Comparison of ENCODE assay signal across 21 cellular contexts in the genomic region with DNA sequence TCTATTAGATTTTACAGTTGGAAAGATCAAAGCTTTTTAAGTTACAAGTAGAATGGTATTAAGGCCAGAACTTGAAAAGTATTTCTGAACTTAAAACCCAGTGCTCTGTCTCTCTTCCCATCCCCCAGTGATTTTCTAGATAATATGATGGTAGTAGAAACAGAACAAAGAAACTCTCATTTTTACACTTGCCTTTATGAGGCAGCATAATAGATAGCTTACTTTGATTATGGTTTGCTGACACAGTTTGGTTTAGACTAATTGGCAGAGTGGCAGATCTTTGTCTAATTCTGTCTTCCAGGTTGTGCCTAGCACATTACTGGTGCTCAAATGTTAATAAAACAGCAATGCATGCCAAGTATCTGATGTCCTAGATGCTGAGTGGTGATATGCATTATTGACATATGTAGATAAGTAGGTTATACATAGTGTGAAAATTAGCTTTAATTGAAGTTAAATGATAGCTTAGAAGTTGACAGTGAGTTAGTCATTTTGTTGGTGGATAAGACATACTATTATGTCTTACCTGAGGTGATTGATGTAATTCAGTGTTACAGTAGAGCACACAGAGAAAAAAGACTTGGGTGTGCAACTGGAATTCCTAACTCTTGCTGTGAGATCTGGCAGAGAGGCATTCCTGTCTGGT. TPM values are rescaled to one million over a fixed set of nuclear protein-coding genes. Genes with fewer than 3 reads are reported as not detected.
DNase-seq lines count a peak whose midpoint lies in the region; ATAC-seq and TF ChIP-seq lines count a peak whose summit lies in the region.
"Had no signal": no experiment of that assay in that cellular context is flagged by ENCODE, and none has a peak within 500 bp of the region (broad histone marks: within the 10 kb centered on the region; RNA-seq: fewer than 3 reads in every experiment).

No MANE protein-coding gene starts in this region.

- H2BK12ac ChIP-seq in neuronal stem cell (ENCODE audit: low read length): no peak overlapping the region

- POLR2A ChIA-PET in PC-9 (lab: Charles Lee; ENCODE audit: unreplicated experiment): no interaction called here

- CTCF ChIA-PET in PC-9 (lab: Charles Lee): no interaction called here

- H2AFZ ChIP-seq in PC-9 (no peak overlapping the region), neuronal stem cell (ENCODE audit: low read length) (peak overlapping the region; percentile 13)
- H2AFZ ChIP-seq: GM23338 had no signal

- no peaks in the 10 kb centered on the region for H3K36me3 ChIP-seq in PC-9 (ENCODE audit: low read depth)
- no peaks in the 10 kb centered on the region for H3K36me3 ChIP-seq in neuronal stem cell (replicated peaks in 1 of 2; ENCODE audit: control insufficient read depth in 2 of 2, insufficient read depth in 2 of 2, low read length in 2 of 2)
- no peaks in the 10 kb centered on the region for H3K36me3 ChIP-seq in aorta (ENCODE audit: control insufficient read depth in 1 of 2, insufficient read depth in 2 of 2, low read length in 1 of 2)
- H3K36me3 ChIP-seq: BE2C had no signal

- H2BK5ac ChIP-seq in neuronal stem cell (ENCODE audit: low read length): no peak overlapping the region

- DNase-seq in NCI-H1417 treated with DMSO at 0.1 percent for 48 hours (lab: John Stamatoyannopoulos, UW) (peak; percentile 84), NCI-H2081 treated with DMSO at 0.1 percent for 48 hours (lab: John Stamatoyannopoulos, UW) (peak; percentile 65), PC-9 (no peak), neuronal stem cell (ENCODE audit: low spot score) (no peak), NCI-H774 (lab: John Stamatoyannopoulos, UW) (no peak), AG08395 (ENCODE audit: low spot score) (no peak), C1 segment of cervical spinal cord (lab: John Stamatoyannopoulos, UW) (no peak), aorta (no peak)
- DNase-seq: BE2C; CD4-positive, CD25-positive, alpha-beta regulatory T cell; DND-41; HCEC 1CT; IMR-90; NCI-H1105; NCI-H2029; NCI-H2171 treated with DMSO at 0.1 percent for 48 hours; NCI-H524 treated with DMSO at 0.1 percent for 48 hours; Right ventricle myocardium superior had no signal

- H3K4ac ChIP-seq in neuronal stem cell (ENCODE audit: low read length): no peak overlapping the region

- H3K4me3 ChIP-seq in PC-9: no peak overlapping the region
- H3K4me3 ChIP-seq in neuronal stem cell (ENCODE audit: low read length in 2 of 2): no peak overlapping the region
- H3K4me3 ChIP-seq in aorta (ENCODE audit: low read length in 2 of 2): no peak overlapping the region
- H3K4me3 ChIP-seq: A549, GM23338 had no signal

- no peaks in the 10 kb centered on the region for H3K9me2 ChIP-seq in PC-9 (ENCODE audit: insufficient read depth)

- H2BK15ac ChIP-seq in neuronal stem cell (ENCODE audit: low read length): no peak overlapping the region

- no peak overlapping the region for H2BK120ac ChIP-seq in neuronal stem cell (ENCODE audit: low read depth, low read length)

- H3K4me2 ChIP-seq in PC-9: peak overlapping the region; percentile 21; the same call in 1 of the 2 replicates
- no peak overlapping the region for H3K4me2 ChIP-seq in neuronal stem cell (ENCODE audit: insufficient read depth, low read length, poor library complexity, severe bottlenecking)
- H3K4me2 ChIP-seq: KMS-11 had no signal

- H3K14ac ChIP-seq in neuronal stem cell (ENCODE audit: low read length): no peak overlapping the region

- H3K79me2 ChIP-seq in PC-9 (ENCODE audit: low read depth): no peaks in the 10 kb centered on the region

- H3K79me1 ChIP-seq in neuronal stem cell (ENCODE audit: low read depth, low read length): peaks cover under 1% of the 10 kb centered on the region

- TF ChIP-seq CTCF in PC-9 (conservative IDR thresholded peaks at IDR 0.05): no peak

- H3F3A ChIP-seq in PC-9 (ENCODE audit: insufficient read depth, low read depth): no peaks in the 10 kb centered on the region

- no peak overlapping the region for H3K23ac ChIP-seq in neuronal stem cell (ENCODE audit: low read depth, low read length, poor library complexity)

- H3K9me3 ChIP-seq in PC-9 (ENCODE audit: insufficient read depth, low read depth): no peaks in the 10 kb centered on the region
- H3K9me3 ChIP-seq in neuronal stem cell (replicated peaks in 1 of 2; ENCODE audit: control insufficient read depth in 2 of 2, insufficient read depth in 1 of 2, low read depth in 1 of 2, low read length in 2 of 2): no peaks in the 10 kb centered on the region
- no peaks in the 10 kb centered on the region for H3K9me3 ChIP-seq in aorta (ENCODE audit: control insufficient read depth, low read length)
- H3K9me3 ChIP-seq: A549, BE2C had no signal

- no peak for ATAC-seq in aorta (ENCODE audit: low FRiP score)
- ATAC-seq: A549, GM23338 had no signal

- H3K18ac ChIP-seq in neuronal stem cell (ENCODE audit: low read length): no peak overlapping the region

- no TSS peak for BruUV-seq in PC-9 (replicated peaks; lab: Mats Ljungman, UMichigan)

- peaks cover 26% of the 10 kb centered on the region for H3K4me1 ChIP-seq in PC-9 (replicated peaks; ENCODE audit: insufficient read depth)
- peaks cover 4% of the 10 kb centered on the region in 2 donors for H3K4me1 ChIP-seq in neuronal stem cell (ENCODE audit: control insufficient read depth in 2 of 2, insufficient read depth in 1 of 2, low read depth in 1 of 2, low read length in 2 of 2)
- H3K4me1 ChIP-seq in aorta (ENCODE audit: control insufficient read depth in 1 of 2, insufficient read depth in 2 of 2, low read length in 2 of 2): no peaks in the 10 kb centered on the region
- H3K4me1 ChIP-seq: BE2C had no signal

- no peak overlapping the region for H4K91ac ChIP-seq in neuronal stem cell (ENCODE audit: low read depth, low read length, poor library complexity)

- no peak overlapping the region for H2AK5ac ChIP-seq in neuronal stem cell (ENCODE audit: low read depth, low read length)

- H4K8ac ChIP-seq in neuronal stem cell (ENCODE audit: low read depth, low read length): no peak overlapping the region

- no peak overlapping the region for H3K27ac ChIP-seq in PC-9
- H3K27ac ChIP-seq in neuronal stem cell (replicated peaks; ENCODE audit: low read length): no peak overlapping the region
- no peak overlapping the region for H3K27ac ChIP-seq in aorta (ENCODE audit: low read depth in 1 of 2, low read length in 2 of 2)
- H3K27ac ChIP-seq: A549, KMS-11 had no signal

- H3K9ac ChIP-seq in neuronal stem cell (ENCODE audit: low read depth, low read length, poor library complexity): no peak overlapping the region
- H3K9ac ChIP-seq: KMS-11 had no signal

- no peaks in the 10 kb centered on the region for H4K20me1 ChIP-seq in PC-9 (ENCODE audit: insufficient read depth)

- intact Hi-C loops in PC-9 (cut with micrococcal nuclease; ENCODE audit: unreplicated experiment) (no loop called here), aorta (cut with DNase I) (no loop called here)

- H3K27me3 ChIP-seq in PC-9 (ENCODE audit: insufficient read depth, low read depth) (no peaks in the 10 kb centered on the region), neuronal stem cell (ENCODE audit: control insufficient read depth in 3 of 3, insufficient read depth in 3 of 3, low read depth in 1 of 3, low read length in 3 of 3) (peaks cover 0 to 11% (median 8%) of the 10 kb centered on the region in 3 experiments), aorta (ENCODE audit: control insufficient read depth in 1 of 2, insufficient read depth in 2 of 2, low read length in 1 of 2) (no peaks in the 10 kb centered on the region)
- H3K27me3 ChIP-seq: BE2C had no signal

RNA-seq across cellular contexts. Expression of gene RAPGEF2, which starts 4.3 kb away (rescaled TPM):
- total RNA-seq in PC-9 (2021) (26.2 and 29.8 TPM in 2 replicates), aorta (10 to 100 TPM; 47.6 to 51.3 TPM)
- polyA plus RNA-seq in neuronal stem cell (2013, experiment 1 of 2): 19.0 TPM
- 19.5 TPM for polyA plus RNA-seq in neuronal stem cell (2013, experiment 2 of 2)
- polyA plus RNA-seq in aorta: 10 to 100 TPM in 1 of 2 donors, 1 to 10 TPM in 1; 9.4 to 16.2 TPM

Comparison
In these comparisons a context has a peak if more than half of its experiments do, and no peak if none do; other contexts are left out.
1. DNase-seq: peak in NCI-H1417 treated with DMSO at 0.1 percent for 48 hours (single experiment) and NCI-H2081 treated with DMSO at 0.1 percent for 48 hours (single experiment); none in PC-9 (0 of 2), neuronal stem cell (single experiment), NCI-H774 (single experiment), AG08395 (single experiment), C1 segment of cervical spinal cord (0 of 14) and aorta (0 of 2).